1 cellular context compared by ENCODE assay signal in genomic region chr17:50219939-50220465, GRCh38.
A peak's percentile ranks its signal among the peaks of the same experiment; 100 is the strongest.
TF ChIP-seq lines count a peak whose summit lies in the region.

No MANE protein-coding gene starts in this region.

TF ChIP-seq in HepG2, 621 proteins besides CTCF, POLR2A, EP300 and RAD21 (continued from another document and continues in another):
- TF ChIP-seq, protein P1, sequence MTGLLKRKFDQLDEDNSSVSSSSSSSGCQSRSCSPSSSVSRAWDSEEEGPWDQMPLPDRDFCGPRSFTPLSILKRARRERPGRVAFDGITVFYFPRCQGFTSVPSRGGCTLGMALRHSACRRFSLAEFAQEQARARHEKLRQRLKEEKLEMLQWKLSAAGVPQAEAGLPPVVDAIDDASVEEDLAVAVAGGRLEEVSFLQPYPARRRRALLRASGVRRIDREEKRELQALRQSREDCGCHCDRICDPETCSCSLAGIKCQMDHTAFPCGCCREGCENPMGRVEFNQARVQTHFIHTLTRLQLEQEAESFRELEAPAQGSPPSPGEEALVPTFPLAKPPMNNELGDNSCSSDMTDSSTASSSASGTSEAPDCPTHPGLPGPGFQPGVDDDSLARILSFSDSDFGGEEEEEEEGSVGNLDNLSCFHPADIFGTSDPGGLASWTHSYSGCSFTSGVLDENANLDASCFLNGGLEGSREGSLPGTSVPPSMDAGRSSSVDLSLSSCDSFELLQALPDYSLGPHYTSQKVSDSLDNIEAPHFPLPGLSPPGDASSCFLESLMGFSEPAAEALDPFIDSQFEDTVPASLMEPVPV (CRISPR knock-in tag; IDR thresholded peaks at IDR 0.05) = no peak
- TF ChIP-seq, protein P2, sequence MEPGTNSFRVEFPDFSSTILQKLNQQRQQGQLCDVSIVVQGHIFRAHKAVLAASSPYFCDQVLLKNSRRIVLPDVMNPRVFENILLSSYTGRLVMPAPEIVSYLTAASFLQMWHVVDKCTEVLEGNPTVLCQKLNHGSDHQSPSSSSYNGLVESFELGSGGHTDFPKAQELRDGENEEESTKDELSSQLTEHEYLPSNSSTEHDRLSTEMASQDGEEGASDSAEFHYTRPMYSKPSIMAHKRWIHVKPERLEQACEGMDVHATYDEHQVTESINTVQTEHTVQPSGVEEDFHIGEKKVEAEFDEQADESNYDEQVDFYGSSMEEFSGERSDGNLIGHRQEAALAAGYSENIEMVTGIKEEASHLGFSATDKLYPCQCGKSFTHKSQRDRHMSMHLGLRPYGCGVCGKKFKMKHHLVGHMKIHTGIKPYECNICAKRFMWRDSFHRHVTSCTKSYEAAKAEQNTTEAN (CRISPR knock-in tag; conservative IDR thresholded peaks at IDR 0.05) = no peak
- TF ChIP-seq AHR (CRISPR knock-in tag; IDR thresholded peaks at IDR 0.05) = no peak
- no peak for TF ChIP-seq PBX2 (CRISPR knock-in tag; IDR thresholded peaks at IDR 0.05)
- no peak for TF ChIP-seq ZNF564 (CRISPR knock-in tag; IDR thresholded peaks at IDR 0.05)
- TF ChIP-seq, protein P3, sequence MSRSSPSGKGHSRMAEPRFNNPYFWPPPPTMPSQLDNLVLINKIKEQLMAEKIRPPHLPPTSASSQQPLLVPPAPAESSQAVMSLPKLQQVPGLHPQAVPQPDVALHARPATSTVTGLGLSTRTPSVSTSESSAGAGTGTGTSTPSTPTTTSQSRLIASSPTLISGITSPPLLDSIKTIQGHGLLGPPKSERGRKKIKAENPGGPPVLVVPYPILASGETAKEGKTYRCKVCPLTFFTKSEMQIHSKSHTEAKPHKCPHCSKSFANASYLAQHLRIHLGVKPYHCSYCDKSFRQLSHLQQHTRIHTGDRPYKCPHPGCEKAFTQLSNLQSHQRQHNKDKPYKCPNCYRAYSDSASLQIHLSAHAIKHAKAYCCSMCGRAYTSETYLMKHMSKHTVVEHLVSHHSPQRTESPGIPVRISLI (CRISPR knock-in tag; IDR thresholded peaks at IDR 0.05; ENCODE audit: borderline replicate concordance) = no peak
- no peak for TF ChIP-seq CHCHD3 (CRISPR knock-in tag; IDR thresholded peaks at IDR 0.05)
- TF ChIP-seq HNF4A (CRISPR knock-in tag; IDR thresholded peaks at IDR 0.05) = peak; percentile 95
- no peak for TF ChIP-seq SMARCE1 (IDR thresholded peaks at IDR 0.05; ENCODE audit: borderline replicate concordance)
- peak; percentile 19; the same call in 1 of the 2 replicates for TF ChIP-seq FOXA3 (CRISPR knock-in tag; IDR thresholded peaks at IDR 0.05)
- peak; percentile 72 for TF ChIP-seq ZBTB7B (CRISPR knock-in tag; IDR thresholded peaks at IDR 0.05)
- TF ChIP-seq MEIS2 (CRISPR knock-in tag; IDR thresholded peaks at IDR 0.05) = no peak
- TF ChIP-seq ZFP41 (CRISPR knock-in tag; IDR thresholded peaks at IDR 0.05; ENCODE audit: borderline replicate concordance) = no peak
- TF ChIP-seq SMAD1 (CRISPR knock-in tag; IDR thresholded peaks at IDR 0.05; ENCODE audit: borderline replicate concordance, low read depth) = no peak
- TF ChIP-seq ZNF12 (CRISPR knock-in tag; IDR thresholded peaks at IDR 0.05) = no peak
- TF ChIP-seq ZBTB49 (CRISPR knock-in tag; IDR thresholded peaks at IDR 0.05; ENCODE audit: borderline replicate concordance) = no peak
- no peak for TF ChIP-seq ATF1 (CRISPR knock-in tag; IDR thresholded peaks at IDR 0.05)
- TF ChIP-seq ARID4A (CRISPR knock-in tag; IDR thresholded peaks at IDR 0.05; ENCODE audit: borderline replicate concordance) = no peak
- TF ChIP-seq ZNF878 (CRISPR knock-in tag; IDR thresholded peaks at IDR 0.05) = no peak
- no peak for TF ChIP-seq ETV6 (CRISPR knock-in tag; conservative IDR thresholded peaks at IDR 0.05)
- TF ChIP-seq ZNF710 (CRISPR knock-in tag; IDR thresholded peaks at IDR 0.05; ENCODE audit: borderline replicate concordance) = no peak
- TF ChIP-seq, protein P4, sequence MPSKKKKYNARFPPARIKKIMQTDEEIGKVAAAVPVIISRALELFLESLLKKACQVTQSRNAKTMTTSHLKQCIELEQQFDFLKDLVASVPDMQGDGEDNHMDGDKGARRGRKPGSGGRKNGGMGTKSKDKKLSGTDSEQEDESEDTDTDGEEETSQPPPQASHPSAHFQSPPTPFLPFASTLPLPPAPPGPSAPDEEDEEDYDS (CRISPR knock-in tag; IDR thresholded peaks at IDR 0.05) = no peak
- TF ChIP-seq SIN3A (IDR thresholded peaks at IDR 0.05; ENCODE audit: borderline replicate concordance, low read depth, low read length) = no peak
- TF ChIP-seq ATM (IDR thresholded peaks at IDR 0.05; ENCODE audit: borderline replicate concordance) = no peak
- TF ChIP-seq ZNF326 (CRISPR knock-in tag; IDR thresholded peaks at IDR 0.05; ENCODE audit: borderline replicate concordance) = no peak
- TF ChIP-seq ZFX (CRISPR knock-in tag; IDR thresholded peaks at IDR 0.05; ENCODE audit: low read depth) = no peak
- no peak for TF ChIP-seq MAFF (IDR thresholded peaks at IDR 0.05; ENCODE audit: low read depth, low read length)
- no peak for TF ChIP-seq MEF2D (CRISPR knock-in tag; IDR thresholded peaks at IDR 0.05)
- TF ChIP-seq ATF5 (CRISPR knock-in tag; IDR thresholded peaks at IDR 0.05; ENCODE audit: low read depth) = no peak
- no peak for TF ChIP-seq NFYC (CRISPR knock-in tag; IDR thresholded peaks at IDR 0.05)
- TF ChIP-seq ZNF232 (CRISPR knock-in tag; IDR thresholded peaks at IDR 0.05; ENCODE audit: borderline replicate concordance) = no peak
- peak; percentile 55; the same call in 1 of the 2 replicates for TF ChIP-seq KDM2A (CRISPR knock-in tag; IDR thresholded peaks at IDR 0.05; ENCODE audit: borderline replicate concordance, low read depth)
- no peak for TF ChIP-seq ZNF674 (CRISPR knock-in tag; IDR thresholded peaks at IDR 0.05; ENCODE audit: low read depth)
- no peak for TF ChIP-seq ZUFSP (CRISPR knock-in tag; IDR thresholded peaks at IDR 0.05; ENCODE audit: borderline replicate concordance)
- TF ChIP-seq MAZ (IDR thresholded peaks at IDR 0.05; ENCODE audit: borderline replicate concordance, low read depth, low read length) = no peak
- no peak for TF ChIP-seq MAZ (CRISPR knock-in tag; IDR thresholded peaks at IDR 0.05; ENCODE audit: low read depth)
- TF ChIP-seq TSC22D2 (CRISPR knock-in tag; IDR thresholded peaks at IDR 0.05; ENCODE audit: borderline replicate concordance) = no peak
- no peak for TF ChIP-seq CBX5 (CRISPR knock-in tag; IDR thresholded peaks at IDR 0.05; ENCODE audit: borderline replicate concordance)
- 0 out of 2 replicates have a peak, but pooled peaks have one; percentile 10 for TF ChIP-seq SMC3 (IDR thresholded peaks at IDR 0.05; ENCODE audit: low read length)
- TF ChIP-seq ZMYM3 (CRISPR knock-in tag; IDR thresholded peaks at IDR 0.05) = peak; percentile 90
- TF ChIP-seq ZNF121 (CRISPR knock-in tag; IDR thresholded peaks at IDR 0.05) = peak; percentile 93
- TF ChIP-seq PAF1 (CRISPR knock-in tag; IDR thresholded peaks at IDR 0.05) = no peak
- no peak for TF ChIP-seq ZNF775 (CRISPR knock-in tag; IDR thresholded peaks at IDR 0.05; ENCODE audit: borderline replicate concordance)
